In the genomic region with DNA sequence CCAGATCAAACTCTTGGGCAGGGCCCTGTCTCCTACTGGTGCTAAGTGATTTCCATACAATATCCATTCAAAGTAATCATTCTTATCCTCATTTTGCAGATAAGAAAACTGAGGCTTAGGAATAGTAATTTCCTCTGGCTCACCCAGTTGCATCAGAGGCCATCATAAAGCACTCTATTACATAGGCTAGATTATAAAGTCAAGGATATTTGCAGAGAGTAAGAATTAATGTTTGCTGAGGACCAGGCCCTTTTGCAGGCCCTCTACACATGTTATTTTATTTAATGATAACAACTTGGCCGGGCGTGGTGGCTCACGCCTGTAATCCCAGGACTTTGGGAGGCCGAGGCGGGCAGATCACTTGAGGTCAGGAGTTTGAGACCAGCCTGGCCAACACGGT, we compare ENCODE assay signal across 31 cellular contexts.
"Had no signal": no experiment of that assay in that cellular context is flagged by ENCODE, and none has a peak within 500 bp of the region (broad histone marks: within the 10 kb centered on the region; RNA-seq: fewer than 3 reads in every experiment).

No MANE protein-coding gene starts in this region.

- H3K4me1 ChIP-seq: ascending aorta had no signal

- DNase-seq: activated B cell treated with CpG ODN at 0.5 μM for 24 hours; activated CD4-positive, alpha-beta memory T cell treated with anti-CD3 and anti-CD28 coated beads for 36 hours; activated CD4-positive, alpha-beta T cell treated with anti-CD3 and anti-CD28 coated beads for 4 hours; activated CD4-positive, alpha-beta T cell treated with anti-CD3 and anti-CD28 coated beads, Interleukin-2, amount 10 ng/mL, durations not matched to agents 24 days and 14 days; activated CD4-positive, alpha-beta T cell treated with anti-CD3 and anti-CD28 coated beads, Interleukin-2, amount 50 U/mL, for 1 hour; activated CD4-positive, alpha-beta T cell treated with anti-CD3 and anti-CD28 coated beads, Interleukin-2, amount 50 U/mL, for 4 hours; activated CD4-positive, CD25-positive, alpha-beta regulatory T cell treated with anti-CD3 and anti-CD28 coated beads, Interleukin-2, amount 50 U/mL, for 72 hours; activated CD8-positive, alpha-beta memory T cell treated with anti-CD3 and anti-CD28 coated beads, Interleukin-2, amount 50 U/mL, for 4 hours; activated CD8-positive, alpha-beta T cell treated with anti-CD3 and anti-CD28 coated beads for 36 hours; activated effector memory CD4-positive, alpha-beta T cell treated with anti-CD3 and anti-CD28 coated beads, Interleukin-2, amount 50 U/mL, for 16 hours; activated gamma-delta T cell treated with Interleukin-2 at 50 U/mL for 16 hours; activated naive CD4-positive, alpha-beta T cell; activated naive CD4-positive, alpha-beta T cell treated with anti-CD3 and anti-CD28 coated beads for 36 hours; activated naive CD8-positive, alpha-beta T cell treated with anti-CD3 and anti-CD28 coated beads, Interleukin-2, amount 10 ng/mL, durations not matched to agents 7 days and 5 days; activated naive CD8-positive, alpha-beta T cell treated with anti-CD3 and anti-CD28 coated beads, Interleukin-2, amount 50 U/mL, for 24 hours; activated T-cell treated with anti-CD3 and anti-CD28 coated beads for 4 hours; activated T-cell treated with anti-CD3 and anti-CD28 coated beads, Interleukin-2, amount 50 U/mL, for 1 hour; activated T-cell treated with anti-CD3 and anti-CD28 coated beads, Interleukin-2, amount 50 U/mL, for 4 hours; activated T-cell treated with anti-CD3 and anti-CD28 coated beads, Interleukin-2, amount 50 U/mL, for 72 hours; amygdala; anterior cingulate cortex; caudate nucleus; SW 1271; T-helper 1 cell; T-helper 2 cell; T-helper 9 cell had no signal

- H3K36me3 ChIP-seq: ascending aorta, cardiac muscle cell had no signal

- H3K9me3 ChIP-seq: ascending aorta had no signal

- FAIRE-seq: bronchial epithelial cell, TTC549 had no signal

- ATAC-seq: activated CD8-positive, alpha-beta T cell treated with anti-CD3 and anti-CD28 coated beads for 36 hours; activated naive CD8-positive, alpha-beta T cell treated with anti-CD3 and anti-CD28 coated beads, Interleukin-2, amount 50 U/mL, for 24 hours; activated T-cell treated with anti-CD3 and anti-CD28 coated beads, Interleukin-2, amount 50 U/mL, for 4 hours; activated T-cell treated with anti-CD3 and anti-CD28 coated beads, Interleukin-2, amount 50 U/mL, for 72 hours; activated T-helper 17 cell treated with anti-CD3 and anti-CD28 coated beads, Interleukin-2, amount 50 U/mL, for 72 hours had no signal

- H3K4me3 ChIP-seq: ascending aorta, cardiac muscle cell had no signal
